7 cellular contexts compared by ENCODE assay signal in genomic region chr15:51621917-51622268, GRCh38. TPM values are rescaled to one million over a fixed set of nuclear protein-coding genes. Genes with fewer than 3 reads are reported as not detected.
DNase-seq lines count a peak whose midpoint lies in the region; ATAC-seq and TF ChIP-seq lines count a peak whose summit lies in the region.

No MANE protein-coding gene starts in this region.

- no peaks in the 10 kb centered on the region for H3K36me3 ChIP-seq in KOPT-K1 (ENCODE audit: insufficient read depth, low read length)
- H3K36me3 ChIP-seq in liver (ENCODE audit: control insufficient read depth in 4 of 4, insufficient read depth in 3 of 4, low read depth in 1 of 4, low read length in 3 of 4): no peaks in the 10 kb centered on the region

- H3K27ac Mint-ChIP-seq in activated CD4-positive, alpha-beta T cell treated with anti-CD3 and anti-CD28 coated beads for 36 hours: peak overlapping the region; percentile 58

- intact Hi-C loops in activated CD4-positive, alpha-beta T cell treated with anti-CD3 and anti-CD28 coated beads for 36 hours (cut with DNase I, micrococcal nuclease): loop anchor here (1.0 to 5.0 kb wide), 2 partner anchors 115 to 154 kb away; partner anchors contain the start of gene LYSMD2 (in 1 of the 2)
- intact Hi-C loops in dorsolateral prefrontal cortex (cut with DNase I): loop anchor here in 1 of 2 donors (5.0 kb wide), 1 partner anchor 105 kb away; no protein-coding TSS in a partner anchor

- peaks cover 15% of the 10 kb centered on the region for H3K27me3 Mint-ChIP-seq in activated CD4-positive, alpha-beta T cell treated with anti-CD3 and anti-CD28 coated beads for 36 hours

- TF ChIP-seq CTCF in dorsolateral prefrontal cortex (IDR thresholded peaks at IDR 0.05 in 54 of 56, conservative IDR thresholded peaks at IDR 0.05 in 2 of 56; ENCODE audit: low read depth in 1 of 56, partially characterized antibody in 56 of 56) (peak in 24 of 56 donors; percentile 7 to 43 (median 16)), liver (IDR thresholded peaks at IDR 0.05; ENCODE audit: low read depth, low read length, missing input control) (no peak)

- H3K4me1 Mint-ChIP-seq in activated CD4-positive, alpha-beta T cell treated with anti-CD3 and anti-CD28 coated beads for 36 hours: peaks cover 21% of the 10 kb centered on the region

- peak overlapping the region; percentile 83 for H3K4me3 Mint-ChIP-seq in activated CD4-positive, alpha-beta T cell treated with anti-CD3 and anti-CD28 coated beads for 36 hours

- H3K4me3 ChIP-seq in GM08714 (ENCODE audit: low read length): peak overlapping the region; percentile 51
- H3K4me3 ChIP-seq in dorsolateral prefrontal cortex: peak overlapping the region; percentile 61 to 98 (median 86)
- peak overlapping the region; percentile 80 to 86 (median 83) for H3K4me3 ChIP-seq in liver (ENCODE audit: low read depth in 1 of 3, low read length in 3 of 3)

- H3K9me3 ChIP-seq in KOPT-K1 (ENCODE audit: insufficient read depth, low read length, poor library complexity, severe bottlenecking): no peaks in the 10 kb centered on the region
- H3K9me3 ChIP-seq in liver (ENCODE audit: control insufficient read depth in 4 of 4, low read length in 3 of 4): no peaks in the 10 kb centered on the region

- DNase-seq in activated CD4-positive, alpha-beta T cell treated with anti-CD3 and anti-CD28 coated beads for 36 hours: peak; percentile 55
- DNase-seq in dorsolateral prefrontal cortex: peak; percentile 34 to 74 (median 62)
- DNase-seq in stimulated activated CD4-positive, alpha-beta T cell treated with anti-CD3 and anti-CD28 coated beads, Interleukin-4, amount 100 ng/mL, for 4 hours: peak; percentile 9 to 20

- H3K27me3 ChIP-seq in dorsolateral prefrontal cortex: no peaks in the 10 kb centered on the region
- no peaks in the 10 kb centered on the region for H3K27me3 ChIP-seq in liver (ENCODE audit: control insufficient read depth in 4 of 4, insufficient read depth in 4 of 4, low read length in 3 of 4)

- peak in 1 of 2 donors; percentile 17 for TF ChIP-seq RAD21 in liver (IDR thresholded peaks at IDR 0.05)

- POLR2A ChIA-PET in activated CD4-positive, alpha-beta T cell treated with anti-CD3 and anti-CD28 coated beads for 36 hours (lab: Charles Lee): interaction anchor here (0.6 kb wide), 1 partner anchor 115 kb away, joined by 3 read pairs; no protein-coding TSS in a partner anchor

- CTCF ChIA-PET in activated CD4-positive, alpha-beta T cell treated with anti-CD3 and anti-CD28 coated beads for 36 hours (lab: Charles Lee): interaction anchor here (0.7 to 4.5 kb wide), 5 partner anchors 11 to 154 kb away, joined by 3 to 28 read pairs (median 6); no protein-coding TSS in a partner anchor

- ATAC-seq in GM21717 (IDR thresholded peaks at IDR 0.05; ENCODE audit: unreplicated experiment): peak; percentile 39
- ATAC-seq in activated CD4-positive, alpha-beta T cell treated with anti-CD3 and anti-CD28 coated beads for 36 hours: peak; percentile 38

- peak overlapping the region; percentile 72 for H3K27ac ChIP-seq in KOPT-K1 (ENCODE audit: low read depth, low read length, poor library complexity, severe bottlenecking)
- H3K27ac ChIP-seq in dorsolateral prefrontal cortex: peak overlapping the region; percentile 15 to 97 (median 89)
- H3K27ac ChIP-seq in liver (ENCODE audit: low read depth in 1 of 2, low read length in 2 of 2): peak overlapping the region; percentile 68 to 81

- under 1% methylated on average over 21 of the region's 21 CpGs for WGBS in liver

- H3K4me1 ChIP-seq in liver (ENCODE audit: control insufficient read depth in 4 of 4, insufficient read depth in 4 of 4, low read length in 3 of 4): peaks cover 2 to 19% (median 10%) of the 10 kb centered on the region in 4 donors

- H3K9me3 Mint-ChIP-seq in activated CD4-positive, alpha-beta T cell treated with anti-CD3 and anti-CD28 coated beads for 36 hours (ENCODE audit: low read depth): no peaks in the 10 kb centered on the region

- peak overlapping the region; percentile 77 to 93 for H3K9ac ChIP-seq in liver (ENCODE audit: low read depth in 1 of 2, low read length in 2 of 2)

- no peaks in the 10 kb centered on the region for H3K36me3 Mint-ChIP-seq in activated CD4-positive, alpha-beta T cell treated with anti-CD3 and anti-CD28 coated beads for 36 hours (ENCODE audit: low read depth)

TF ChIP-seq in liver, 16 proteins besides CTCF, POLR2A, EP300 and RAD21:
- no peak for TF ChIP-seq RXRA (IDR thresholded peaks at IDR 0.05)

RNA-seq across cellular contexts. Expression of gene DMXL2, which starts 0.7 kb away (rescaled TPM):
- 1 to 10 TPM; 5.9 to 7.0 TPM for total RNA-seq in activated CD4-positive, alpha-beta T cell treated with anti-CD3 and anti-CD28 coated beads for 36 hours
- total RNA-seq in dorsolateral prefrontal cortex (100 to 1,000 TPM in 44 of 120 experiments, 10 to 100 TPM in 76; 41.3 to 121 (median 94.2) TPM), liver (10 to 100 TPM; 28.7 to 58.5 TPM)
- 1 to 10 TPM; 3.4 to 6.6 TPM for polyA plus RNA-seq in liver

RNA-seq across cellular contexts. Expression of gene SCG3, which starts 59.4 kb away (rescaled TPM):
- not detected for total RNA-seq in activated CD4-positive, alpha-beta T cell treated with anti-CD3 and anti-CD28 coated beads for 36 hours
- 100 to 1,000 TPM in 100 of 120 experiments, 10 to 100 TPM in 20; 40.1 to 220 (median 136) TPM for total RNA-seq in dorsolateral prefrontal cortex
- under 1 TPM; under 0.01 to 0.05 TPM for total RNA-seq in liver
- under 1 TPM in 1 of 2 donors, not detected in 1; 0.01 TPM for polyA plus RNA-seq in liver

Comparison
In these comparisons a context has a peak if more than half of its experiments do, and no peak if none do; other contexts are left out.
1. Peak in every context shown above with its lines: DNase-seq, ATAC-seq, H3K4me3 ChIP-seq and H3K27ac ChIP-seq.
2. RNA of gene SCG3, which starts 59.4 kb away (total RNA-seq): 40.1 to 220 TPM in dorsolateral prefrontal cortex; under 0.01 to 0.05 TPM in liver and not detected in activated CD4-positive, alpha-beta T cell treated with anti-CD3 and anti-CD28 coated beads for 36 hours; every median in the first group is over 10 times any median in the second.